8 cellular contexts compared by ENCODE assay signal in the genomic region with DNA sequence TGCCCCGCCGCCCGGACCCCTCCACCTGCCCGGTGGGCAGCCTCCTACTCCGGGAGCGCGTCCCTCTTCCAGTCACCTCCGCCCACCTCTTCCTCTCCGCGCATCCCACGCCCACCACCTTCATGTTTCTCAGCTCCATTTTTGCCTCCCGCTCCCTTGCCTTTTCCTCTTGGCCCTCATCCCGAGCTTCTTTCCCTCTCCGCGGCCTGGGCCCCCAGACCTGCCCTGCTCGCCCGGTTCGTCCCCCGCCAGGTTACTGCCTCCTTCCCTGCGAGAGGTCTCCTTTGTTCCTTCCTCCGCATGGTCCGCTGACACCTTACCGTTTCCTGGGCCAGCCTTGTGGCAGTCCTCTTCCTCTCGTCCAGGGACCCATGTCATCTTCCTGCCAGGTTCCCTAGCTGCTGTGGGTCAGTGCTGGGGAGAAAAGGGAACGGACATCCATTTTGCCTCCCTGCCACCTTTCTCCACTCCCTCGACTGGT. TPM values are rescaled to one million over a fixed set of nuclear protein-coding genes. Genes with fewer than 3 reads are reported as not detected.
DNase-seq lines count a peak whose midpoint lies in the region; ATAC-seq and TF ChIP-seq lines count a peak whose summit lies in the region.

No MANE protein-coding gene starts in this region.

- peaks cover 61% of the 10 kb centered on the region for H3K4me1 Mint-ChIP-seq in chondrocyte (ENCODE audit: low read depth)

- TF ChIP-seq POLR2A in suprapubic skin (IDR thresholded peaks at IDR 0.05) = no peak

- peaks cover 60% of the 10 kb centered on the region for H3K4me1 ChIP-seq in lower lobe of right lung
- H3K4me1 ChIP-seq in suprapubic skin = peaks cover 34% of the 10 kb centered on the region

- no peaks in the 10 kb centered on the region for H3K9me3 Mint-ChIP-seq in chondrocyte (ENCODE audit: low read depth)

- no peak for TF ChIP-seq EP300 in suprapubic skin (IDR thresholded peaks at IDR 0.05)

- H3K36me3 ChIP-seq in lower lobe of right lung = no peaks in the 10 kb centered on the region
- H3K36me3 ChIP-seq in suprapubic skin = no peaks in the 10 kb centered on the region

- DNase-seq in A172 (ENCODE audit: low spot score) (peak; percentile 33), RKO (ENCODE audit: low spot score) (peak; percentile 28), chondrocyte (ENCODE audit: low spot score) (no peak), lower lobe of right lung (no peak), suprapubic skin (ENCODE audit: low spot score in 2 of 2) (no peak), pons (ENCODE audit: low spot score) (no peak), NCI-H187 treated with DMSO at 0.1 percent for 48 hours (lab: John Stamatoyannopoulos, UW) (no peak)

- TF ChIP-seq CTCF in chondrocyte (IDR thresholded peaks at IDR 0.05) (no peak), lower lobe of right lung (IDR thresholded peaks at IDR 0.05) (no peak), suprapubic skin (IDR thresholded peaks at IDR 0.05) (no peak)

- peak overlapping the region; percentile 96 for H3K4me3 Mint-ChIP-seq in chondrocyte (ENCODE audit: unreplicated experiment)

- intact Hi-C loops in lower lobe of right lung (cut with DNase I) = no loop called here

- peak; percentile 2 for ATAC-seq in GM19463 (IDR thresholded peaks at IDR 0.05; ENCODE audit: unreplicated experiment)
- ATAC-seq in lower lobe of right lung = peak; percentile 7 to 9

- H3K27me3 Mint-ChIP-seq in chondrocyte (ENCODE audit: low read depth) = no peaks in the 10 kb centered on the region

- WGBS in suprapubic skin = 3% methylated on average over 26 of the region's 26 CpGs

- H3K27me3 ChIP-seq in lower lobe of right lung (ENCODE audit: low read depth) (no peaks in the 10 kb centered on the region), suprapubic skin (no peaks in the 10 kb centered on the region)

- peak overlapping the region; percentile 88 for H3K27ac Mint-ChIP-seq in chondrocyte (ENCODE audit: unreplicated experiment)

- H3K9me3 ChIP-seq in lower lobe of right lung = no peaks in the 10 kb centered on the region
- no peaks in the 10 kb centered on the region for H3K9me3 ChIP-seq in suprapubic skin

- peak overlapping the region; percentile 94 for H3K27ac ChIP-seq in lower lobe of right lung
- peak overlapping the region; percentile 79 for H3K27ac ChIP-seq in suprapubic skin

- H3K4me3 ChIP-seq in lower lobe of right lung = peak overlapping the region; percentile 96
- H3K4me3 ChIP-seq in suprapubic skin = peak overlapping the region; percentile 84

- peaks cover 1% of the 10 kb centered on the region for H3K36me3 Mint-ChIP-seq in chondrocyte (ENCODE audit: low read depth)

RNA-seq across cellular contexts. Expression of a gene that starts 0.6 kb away (rescaled TPM):
- total RNA-seq in A172 (2014; rRNA removed; shearing (Covaris generic)) = 222 and 273 TPM in 2 replicates
- total RNA-seq in chondrocyte (152 to 232 TPM (median 222 TPM) in 3 replicates), lower lobe of right lung (241 TPM), suprapubic skin (10 to 100 TPM; 56.6 to 66.1 (median 61.5) TPM)

Comparison
In these comparisons a context has a peak if more than half of its experiments do, and no peak if none do; other contexts are left out.
1. DNase-seq: peak in A172 (single experiment) and RKO (single experiment); none in chondrocyte (single experiment), lower lobe of right lung (single experiment), suprapubic skin (0 of 2), pons (single experiment) and NCI-H187 treated with DMSO at 0.1 percent for 48 hours (single experiment).